Comparison of ENCODE assay signal across 22 cellular contexts in the genomic region with DNA sequence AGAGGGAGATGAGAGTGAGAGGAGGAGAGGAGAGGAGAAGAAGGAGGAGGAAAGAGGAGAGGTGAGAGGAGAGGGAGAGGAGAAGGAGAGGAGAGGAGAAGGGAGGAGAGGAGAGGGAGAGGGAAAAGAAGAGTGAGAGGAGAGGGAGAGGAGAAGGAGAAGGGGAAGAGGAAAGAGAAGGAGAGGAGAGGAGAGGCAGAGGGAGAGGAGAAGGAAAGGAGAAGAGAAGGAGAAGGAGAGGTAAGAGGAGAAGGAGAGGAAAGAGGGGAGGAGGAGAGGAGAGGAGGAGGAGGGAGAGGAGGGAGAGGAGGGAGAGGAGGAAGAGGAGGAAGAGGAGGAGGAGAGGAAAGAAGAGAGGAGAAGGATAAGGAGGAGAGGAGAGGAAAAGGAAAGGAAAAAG.
"Had no signal": no experiment of that assay in that cellular context is flagged by ENCODE, and none has a peak within 500 bp of the region (broad histone marks: within the 10 kb centered on the region; RNA-seq: fewer than 3 reads in every experiment).

No MANE protein-coding gene starts in this region.

- H3K27ac ChIP-seq: colonic mucosa, epithelial cell of prostate, esophagus squamous epithelium, gastrocnemius medialis, lower lobe of right lung had no signal

- H3K27me3 Mint-ChIP-seq: dendritic cell treated with granulocyte-macrophage colony-stimulating factor and Interleukin-4, amounts not matched to agents 40 ng/mL and 50 ng/mL, for 4 days; effector memory CD8-positive, alpha-beta T cell; naive thymus-derived CD4-positive, alpha-beta T cell had no signal

- ATAC-seq: effector memory CD8-positive, alpha-beta T cell; esophagus mucosa; gastrocnemius medialis; left lobe of liver; lower lobe of right lung; naive thymus-derived CD4-positive, alpha-beta T cell had no signal

- H3K36me3 ChIP-seq: colonic mucosa, gastrocnemius medialis had no signal

- H3K4me1 ChIP-seq: colonic mucosa, gastrocnemius medialis, lower lobe of right lung had no signal

- H3K9me3 ChIP-seq: colonic mucosa, esophagus squamous epithelium, gastrocnemius medialis, heart right ventricle, lower lobe of right lung had no signal

- H3K4me3 ChIP-seq: colonic mucosa, esophagus squamous epithelium, gastrocnemius medialis, heart right ventricle, lower lobe of right lung had no signal

- DNase-seq: colonic mucosa; cortex of kidney; effector CD8-positive, alpha-beta T cell; effector memory CD8-positive, alpha-beta T cell; endodermal cell; erythroblast; esophagus squamous epithelium; foreskin melanocyte; gastrocnemius medialis; glutamatergic neuron; head of caudate nucleus; heart right ventricle; hippocampal formation; left cardiac atrium; lower lobe of right lung; mesendoderm; midbrain; naive thymus-derived CD4-positive, alpha-beta T cell had no signal

- H3K27ac Mint-ChIP-seq: dendritic cell treated with granulocyte-macrophage colony-stimulating factor and Interleukin-4, amounts not matched to agents 40 ng/mL and 50 ng/mL, for 4 days; effector memory CD8-positive, alpha-beta T cell; endodermal cell had no signal

- H3K4me3 Mint-ChIP-seq: dendritic cell treated with granulocyte-macrophage colony-stimulating factor and Interleukin-4, amounts not matched to agents 40 ng/mL and 50 ng/mL, for 4 days; effector memory CD8-positive, alpha-beta T cell; endodermal cell; naive thymus-derived CD4-positive, alpha-beta T cell had no signal

- H3K27me3 ChIP-seq: colonic mucosa, esophagus squamous epithelium, gastrocnemius medialis, heart right ventricle had no signal

- H3K9me3 Mint-ChIP-seq: dendritic cell treated with granulocyte-macrophage colony-stimulating factor and Interleukin-4, amounts not matched to agents 40 ng/mL and 50 ng/mL, for 4 days; effector memory CD8-positive, alpha-beta T cell; endodermal cell had no signal
